In genomic region chr17:45414997-45415881, GRCh38 we compare ENCODE assay signal across 15 cellular contexts. TPM values are rescaled to one million over a fixed set of nuclear protein-coding genes. Genes with fewer than 3 reads are reported as not detected.
DNase-seq lines count a peak whose midpoint lies in the region; ATAC-seq and TF ChIP-seq lines count a peak whose summit lies in the region.
"Had no signal": no experiment of that assay in that cellular context is flagged by ENCODE, and none has a peak within 500 bp of the region (broad histone marks: within the 10 kb centered on the region; RNA-seq: fewer than 3 reads in every experiment).

No MANE protein-coding gene starts in this region.

- H3K27ac ChIP-seq in CD4-positive, alpha-beta T cell (ENCODE audit: low read depth, low read length): no peak overlapping the region
- H3K27ac ChIP-seq in naive thymus-derived CD4-positive, alpha-beta T cell (ENCODE audit: low read depth, low read length): no peak overlapping the region
- no peak overlapping the region for H3K27ac ChIP-seq in A673 (ENCODE audit: low read depth, low read length, poor library complexity, severe bottlenecking)
- H3K27ac ChIP-seq: foreskin keratinocyte, uterus had no signal

- intact Hi-C loops in CD4-positive, alpha-beta T cell (cut with DNase I, micrococcal nuclease): no loop called here
- intact Hi-C loops in naive thymus-derived CD4-positive, alpha-beta T cell (cut with micrococcal nuclease): no loop called here
- intact Hi-C loops in A673 (cut with micrococcal nuclease; ENCODE audit: unreplicated experiment): no loop called here

- no TSS peak for BruUV-seq in A673 (replicated peaks; lab: Mats Ljungman, UMichigan)

- in situ Hi-C loops in KBM-7 (cut with MboI; ENCODE audit: low pct_unique_long_range_greater_than_20kb, low sequenced_read_pairs): loop anchor here (25.0 kb wide), 1 partner anchor 97 kb away; no protein-coding TSS in a partner anchor

- CTCF ChIA-PET in CD4-positive, alpha-beta T cell (lab: Charles Lee): no interaction called here
- CTCF ChIA-PET in naive thymus-derived CD4-positive, alpha-beta T cell (lab: Charles Lee): interaction anchor here (0.6 kb wide), 1 partner anchor 347 kb away, joined by 3 read pairs; no protein-coding TSS in a partner anchor
- CTCF ChIA-PET in A673 (lab: Charles Lee): no interaction called here

- no peak for ATAC-seq in CD4-positive, alpha-beta T cell (ENCODE audit: poor library complexity)
- no peak for ATAC-seq in central memory CD8-positive, alpha-beta T cell (replicated peaks; ENCODE audit: extremely low read depth, poor library complexity, severe bottlenecking)
- ATAC-seq in naive thymus-derived CD4-positive, alpha-beta T cell: no peak
- ATAC-seq in GM21515 (IDR thresholded peaks at IDR 0.05; ENCODE audit: unreplicated experiment): no peak
- ATAC-seq: activated CD4-positive, CD25-positive, alpha-beta regulatory T cell treated with anti-CD3 and anti-CD28 coated beads, Interleukin-2, amount 50 U/mL, for 24 hours; foreskin keratinocyte; GM12878 had no signal

- no peak for TF ChIP-seq CTCF in CD4-positive, alpha-beta T cell (IDR thresholded peaks at IDR 0.05)
- no peak for TF ChIP-seq CTCF in A673 (conservative IDR thresholded peaks at IDR 0.05; ENCODE audit: low read depth, low read length)

- H3K4me3 Mint-ChIP-seq in CD4-positive, alpha-beta T cell: peak overlapping the region; percentile 66
- no peak overlapping the region for H3K4me3 Mint-ChIP-seq in central memory CD8-positive, alpha-beta T cell
- H3K4me3 Mint-ChIP-seq in naive thymus-derived CD4-positive, alpha-beta T cell: no peak overlapping the region

- POLR2A ChIA-PET in CD4-positive, alpha-beta T cell (lab: Charles Lee): no interaction called here
- POLR2A ChIA-PET in naive thymus-derived CD4-positive, alpha-beta T cell (lab: Charles Lee): no interaction called here
- POLR2A ChIA-PET in A673 (lab: Charles Lee; ENCODE audit: low non-redundant PET): no interaction called here

- H3K4me3 ChIP-seq in naive thymus-derived CD4-positive, alpha-beta T cell (ENCODE audit: low read length): no peak overlapping the region
- H3K4me3 ChIP-seq in A673 (ENCODE audit: low read depth, low read length, poor library complexity, severe bottlenecking): no peak overlapping the region
- H3K4me3 ChIP-seq: GM12878, uterus had no signal

- no peaks in the 10 kb centered on the region for H3K9me3 ChIP-seq in CD4-positive, alpha-beta T cell (ENCODE audit: control insufficient read depth, low read length)
- no peaks in the 10 kb centered on the region for H3K9me3 ChIP-seq in naive thymus-derived CD4-positive, alpha-beta T cell (ENCODE audit: control insufficient read depth in 2 of 3, low read length in 3 of 3)
- no peaks in the 10 kb centered on the region for H3K9me3 ChIP-seq in A673 (ENCODE audit: low read depth, low read length, poor library complexity, severe bottlenecking)
- H3K9me3 ChIP-seq: uterus had no signal

- H3K27ac Mint-ChIP-seq in CD4-positive, alpha-beta T cell: peak overlapping the region; percentile 66
- peak overlapping the region; percentile 77 for H3K27ac Mint-ChIP-seq in central memory CD8-positive, alpha-beta T cell (ENCODE audit: low read depth)
- H3K27ac Mint-ChIP-seq in naive thymus-derived CD4-positive, alpha-beta T cell: peak overlapping the region in 6 of 9 donors; percentile 13 to 93 (median 66)

- no peaks in the 10 kb centered on the region for H3K27me3 Mint-ChIP-seq in CD4-positive, alpha-beta T cell
- H3K27me3 Mint-ChIP-seq in central memory CD8-positive, alpha-beta T cell: no peaks in the 10 kb centered on the region
- H3K27me3 Mint-ChIP-seq in naive thymus-derived CD4-positive, alpha-beta T cell: no peaks in the 10 kb centered on the region

- no peaks in the 10 kb centered on the region for H3K36me3 ChIP-seq in naive thymus-derived CD4-positive, alpha-beta T cell (ENCODE audit: control insufficient read depth in 2 of 3, insufficient read depth in 3 of 3, low read length in 3 of 3)
- H3K36me3 ChIP-seq in A673 (ENCODE audit: insufficient read depth, low read length, poor library complexity, severe bottlenecking): no peaks in the 10 kb centered on the region
- H3K36me3 ChIP-seq: uterus had no signal

- H3K4me1 Mint-ChIP-seq in CD4-positive, alpha-beta T cell (ENCODE audit: low read depth): peaks cover 20% of the 10 kb centered on the region
- peaks cover 29% of the 10 kb centered on the region for H3K4me1 Mint-ChIP-seq in central memory CD8-positive, alpha-beta T cell
- peaks cover 17 to 30% (median 29%) of the 10 kb centered on the region in 7 donors for H3K4me1 Mint-ChIP-seq in naive thymus-derived CD4-positive, alpha-beta T cell

- no peaks in the 10 kb centered on the region for H3K9me3 Mint-ChIP-seq in CD4-positive, alpha-beta T cell
- no peaks in the 10 kb centered on the region for H3K9me3 Mint-ChIP-seq in central memory CD8-positive, alpha-beta T cell
- peaks cover 0 to 4% (median 0%) of the 10 kb centered on the region in 11 donors for H3K9me3 Mint-ChIP-seq in naive thymus-derived CD4-positive, alpha-beta T cell

- H3K36me3 Mint-ChIP-seq in CD4-positive, alpha-beta T cell (ENCODE audit: low read depth): peaks cover 3% of the 10 kb centered on the region
- H3K36me3 Mint-ChIP-seq in central memory CD8-positive, alpha-beta T cell (ENCODE audit: insufficient read depth): peaks cover 2% of the 10 kb centered on the region
- peaks cover 0 to 6% (median 2%) of the 10 kb centered on the region in 5 donors for H3K36me3 Mint-ChIP-seq in naive thymus-derived CD4-positive, alpha-beta T cell

- H3K4me1 ChIP-seq in naive thymus-derived CD4-positive, alpha-beta T cell (ENCODE audit: control insufficient read depth in 2 of 2, insufficient read depth in 2 of 2, low read length in 2 of 2): peaks cover 8 to 19% of the 10 kb centered on the region in 2 donors
- no peaks in the 10 kb centered on the region for H3K4me1 ChIP-seq in A673 (ENCODE audit: insufficient read depth, low read length, poor library complexity, severe bottlenecking)
- H3K4me1 ChIP-seq: foreskin keratinocyte, uterus had no signal

- DNase-seq in CD4-positive, alpha-beta T cell: no peak
- peak; percentile 47 for DNase-seq in KBM-7
- DNase-seq in central memory CD8-positive, alpha-beta T cell (ENCODE audit: low spot score in 2 of 2): no peak
- no peak for DNase-seq in naive thymus-derived CD4-positive, alpha-beta T cell
- no peak for DNase-seq in A673 (ENCODE audit: low spot score)
- DNase-seq in DMS53 treated with DMSO at 0.1 percent for 48 hours (lab: John Stamatoyannopoulos, UW; ENCODE audit: unreplicated experiment): no peak
- no peak for DNase-seq in T-helper 2 cell
- DNase-seq: activated gamma-delta T cell treated with Interleukin-2 at 50 U/mL for 16 hours, foreskin keratinocyte, NCI-H1417, OCI-M1, uterus had no signal

- H3K27me3 ChIP-seq in CD4-positive, alpha-beta T cell (ENCODE audit: control insufficient read depth, insufficient read depth, low read length): no peaks in the 10 kb centered on the region
- no peaks in the 10 kb centered on the region for H3K27me3 ChIP-seq in naive thymus-derived CD4-positive, alpha-beta T cell (ENCODE audit: control insufficient read depth in 2 of 2, insufficient read depth in 2 of 2, low read length in 2 of 2)
- H3K27me3 ChIP-seq in A673 (replicated peaks; ENCODE audit: insufficient read depth, low read depth, low read length, poor library complexity): no peaks in the 10 kb centered on the region
- H3K27me3 ChIP-seq: foreskin keratinocyte, uterus had no signal

RNA-seq across cellular contexts. Expression of gene ARHGAP27, which starts 17.4 kb away (rescaled TPM):
- total RNA-seq in CD4-positive, alpha-beta T cell: 10 to 100 TPM; 33.3 to 35.2 TPM
- total RNA-seq in naive thymus-derived CD4-positive, alpha-beta T cell: 100 to 1,000 TPM in 3 of 5 experiments, 10 to 100 TPM in 2; 53.4 to 126 (median 109) TPM
- 10 to 100 TPM; 20.1 to 38.9 TPM for polyA plus RNA-seq in naive thymus-derived CD4-positive, alpha-beta T cell
- 0.17 TPM in 2 replicates for total RNA-seq in A673 (2021)

Comparison
In these comparisons a context has a peak if more than half of its experiments do, and no peak if none do; other contexts are left out.
1. RNA of gene ARHGAP27, which starts 17.4 kb away (total RNA-seq): 53.4 to 126 TPM in naive thymus-derived CD4-positive, alpha-beta T cell and 33.3 to 35.2 TPM in CD4-positive, alpha-beta T cell; 0.17 TPM in A673; every median in the first group is over 10 times any median in the second.
2. Peak in every context shown above with its lines, with median percentiles within 50 percentile points of each other: H3K27ac Mint-ChIP-seq.